Comparison of ENCODE assay signal across 8 cellular contexts in genomic region chr22:41401781-41402648, GRCh38. TPM values are rescaled to one million over a fixed set of nuclear protein-coding genes. Genes with fewer than 3 reads are reported as not detected.
DNase-seq lines count a peak whose midpoint lies in the region; ATAC-seq and TF ChIP-seq lines count a peak whose summit lies in the region.

No MANE protein-coding gene starts in this region.

- POLR2A ChIA-PET in activated CD4-positive, alpha-beta T cell treated with anti-CD3 and anti-CD28 coated beads for 36 hours (lab: Charles Lee) = interaction anchor here (0.6 to 1.9 kb wide), 5 partner anchors 10 to 203 kb away, joined by 3 to 4 read pairs (median 3); partner anchors contain the start of gene TOB2

- peak overlapping the region; percentile 12; the same call in 1 of the 2 replicates for H3K4me3 ChIP-seq in AG10803 (ENCODE audit: low read length)
- H3K4me3 ChIP-seq in mesenchymal stem cell (ENCODE audit: insufficient read depth in 1 of 2, low read depth in 1 of 2, low read length in 2 of 2) = peak overlapping the region in 1 of 2 experiments; percentile 6

- H3K9ac ChIP-seq in mesenchymal stem cell (ENCODE audit: low read length) = peak overlapping the region; percentile 63

- no peak overlapping the region for H2BK120ac ChIP-seq in mesenchymal stem cell (ENCODE audit: low read depth, low read length)

- peaks cover 17% of the 10 kb centered on the region for H3K4me1 Mint-ChIP-seq in activated CD4-positive, alpha-beta T cell treated with anti-CD3 and anti-CD28 coated beads for 36 hours

- ATAC-seq in GM21360 (IDR thresholded peaks at IDR 0.05; ENCODE audit: unreplicated experiment) (no peak), GM21390 (IDR thresholded peaks at IDR 0.05; ENCODE audit: unreplicated experiment) (no peak)
- ATAC-seq in activated CD4-positive, alpha-beta T cell treated with anti-CD3 and anti-CD28 coated beads for 36 hours = no peak

- no peak overlapping the region for H4K91ac ChIP-seq in mesenchymal stem cell (ENCODE audit: low read length)

- H2AK5ac ChIP-seq in mesenchymal stem cell (ENCODE audit: low read length, severe bottlenecking) = no peak overlapping the region

- H3K27me3 Mint-ChIP-seq in activated CD4-positive, alpha-beta T cell treated with anti-CD3 and anti-CD28 coated beads for 36 hours = no peaks in the 10 kb centered on the region

- H4K8ac ChIP-seq in mesenchymal stem cell (ENCODE audit: low read length) = no peak overlapping the region

- 78% methylated on average over 16 of the region's 16 CpGs for WGBS in mesenchymal stem cell

- H2BK15ac ChIP-seq in mesenchymal stem cell (ENCODE audit: low read depth, poor library complexity, severe bottlenecking) = no peak overlapping the region

- H3K23ac ChIP-seq in mesenchymal stem cell (ENCODE audit: low read length in 2 of 2) = no peak overlapping the region

- TF ChIP-seq CTCF in AG10803 (conservative IDR thresholded peaks at IDR 0.05; ENCODE audit: low read length) = no peak

- peak overlapping the region in 1 of 2 experiments; percentile 1 for H2BK12ac ChIP-seq in mesenchymal stem cell (ENCODE audit: low read length in 2 of 2)

- intact Hi-C loops in activated CD4-positive, alpha-beta T cell treated with anti-CD3 and anti-CD28 coated beads for 36 hours (cut with DNase I, micrococcal nuclease) = loop anchor here (2.0 to 5.0 kb wide), 3 partner anchors 67 to 195 kb away; partner anchors contain the start of genes ACO2 (in 1 of the 2) and PHF5A (in 1 of the 2)

- H3K9me3 ChIP-seq in mesenchymal stem cell (ENCODE audit: control insufficient read depth, low read length) = no peaks in the 10 kb centered on the region

- peak overlapping the region in 1 of 2 experiments; percentile 44 for H3K14ac ChIP-seq in mesenchymal stem cell (ENCODE audit: low read length in 2 of 2)

- H3K4me1 ChIP-seq in mesenchymal stem cell (ENCODE audit: control insufficient read depth, insufficient read depth, low read depth, low read length) = peaks cover 5% of the 10 kb centered on the region

- H2AFZ ChIP-seq in mesenchymal stem cell (ENCODE audit: low read depth, low read length) = no peak overlapping the region

- H3K4ac ChIP-seq in mesenchymal stem cell (ENCODE audit: low read depth in 1 of 2, low read length in 2 of 2) = no peak overlapping the region

- peak; percentile 93 for DNase-seq in AG10803 (ENCODE audit: low read depth)
- DNase-seq in NCI-H1694 (lab: John Stamatoyannopoulos, UW) = peak; percentile 69
- peak; percentile 12 for DNase-seq in mesenchymal stem cell
- no peak for DNase-seq in stimulated activated CD4-positive, alpha-beta T cell treated with anti-CD3 and anti-CD28 coated beads, Interleukin-4, amount 100 ng/mL, for 24 hours
- DNase-seq in activated CD4-positive, alpha-beta T cell treated with anti-CD3 and anti-CD28 coated beads for 36 hours = no peak

- H3K18ac ChIP-seq in mesenchymal stem cell (ENCODE audit: low read depth in 1 of 2, low read length in 2 of 2) = no peak overlapping the region

- H3K4me3 Mint-ChIP-seq in activated CD4-positive, alpha-beta T cell treated with anti-CD3 and anti-CD28 coated beads for 36 hours = no peak overlapping the region

- H3K4me2 ChIP-seq in mesenchymal stem cell (ENCODE audit: low read length, poor library complexity, severe bottlenecking) = no peak overlapping the region

- no peaks in the 10 kb centered on the region for H3K79me1 ChIP-seq in mesenchymal stem cell (replicated peaks; ENCODE audit: low read length, poor library complexity, severe bottlenecking)

- H3K27me3 ChIP-seq in mesenchymal stem cell (ENCODE audit: control insufficient read depth in 1 of 2, insufficient read depth in 1 of 2, low read length in 2 of 2) = no peaks in the 10 kb centered on the region

- H3K36me3 Mint-ChIP-seq in activated CD4-positive, alpha-beta T cell treated with anti-CD3 and anti-CD28 coated beads for 36 hours (ENCODE audit: low read depth) = no peaks in the 10 kb centered on the region

- H3K9me3 Mint-ChIP-seq in activated CD4-positive, alpha-beta T cell treated with anti-CD3 and anti-CD28 coated beads for 36 hours (ENCODE audit: low read depth) = no peaks in the 10 kb centered on the region

- H3K27ac ChIP-seq in cingulate gyrus (ENCODE audit: low read depth, low read length) = peak overlapping the region; percentile 97
- H3K27ac ChIP-seq in mesenchymal stem cell (ENCODE audit: low read length, poor library complexity, severe bottlenecking) = no peak overlapping the region

- H3K36me3 ChIP-seq in mesenchymal stem cell (ENCODE audit: control insufficient read depth in 1 of 2, insufficient read depth in 2 of 2, low read depth in 1 of 2, low read length in 2 of 2) = peaks cover 13 to 17% of the 10 kb centered on the region in 2 experiments

- H3K27ac Mint-ChIP-seq in activated CD4-positive, alpha-beta T cell treated with anti-CD3 and anti-CD28 coated beads for 36 hours = no peak overlapping the region

- CTCF ChIA-PET in activated CD4-positive, alpha-beta T cell treated with anti-CD3 and anti-CD28 coated beads for 36 hours (lab: Charles Lee) = interaction anchor here (0.5 to 4.5 kb wide), 17 partner anchors 10 to 262 kb away, joined by 3 to 57 read pairs (median 4); partner anchors contain the start of genes TEF and TOB2

- H2BK5ac ChIP-seq in mesenchymal stem cell (ENCODE audit: low read depth, low read length, poor library complexity, severe bottlenecking) = no peak overlapping the region

RNA-seq across cellular contexts. Expression of gene TEF, which starts 20.3 kb away (rescaled TPM):
- 2.1 TPM for polyA plus RNA-seq in mesenchymal stem cell (2013, experiment 1 of 2)
- 2.5 TPM for polyA plus RNA-seq in mesenchymal stem cell (2013, experiment 2 of 2)
- 1 to 10 TPM; 1.7 to 2.2 TPM for total RNA-seq in activated CD4-positive, alpha-beta T cell treated with anti-CD3 and anti-CD28 coated beads for 36 hours

RNA-seq across cellular contexts. Expression of gene TOB2, which starts 44.6 kb away (rescaled TPM):
- 42.5 TPM for polyA plus RNA-seq in mesenchymal stem cell (2013, experiment 1 of 2)
- polyA plus RNA-seq in mesenchymal stem cell (2013, experiment 2 of 2) = 43.0 TPM
- total RNA-seq in activated CD4-positive, alpha-beta T cell treated with anti-CD3 and anti-CD28 coated beads for 36 hours = 10 to 100 TPM; 26.5 to 32.3 TPM

Comparison
In these comparisons a context has a peak if more than half of its experiments do, and no peak if none do; other contexts are left out.
1. DNase-seq: peak in AG10803 (single experiment), NCI-H1694 (single experiment) and mesenchymal stem cell (single experiment); none in stimulated activated CD4-positive, alpha-beta T cell treated with anti-CD3 and anti-CD28 coated beads, Interleukin-4, amount 100 ng/mL, for 24 hours (single experiment) and activated CD4-positive, alpha-beta T cell treated with anti-CD3 and anti-CD28 coated beads for 36 hours (single experiment).